In the genomic region with DNA sequence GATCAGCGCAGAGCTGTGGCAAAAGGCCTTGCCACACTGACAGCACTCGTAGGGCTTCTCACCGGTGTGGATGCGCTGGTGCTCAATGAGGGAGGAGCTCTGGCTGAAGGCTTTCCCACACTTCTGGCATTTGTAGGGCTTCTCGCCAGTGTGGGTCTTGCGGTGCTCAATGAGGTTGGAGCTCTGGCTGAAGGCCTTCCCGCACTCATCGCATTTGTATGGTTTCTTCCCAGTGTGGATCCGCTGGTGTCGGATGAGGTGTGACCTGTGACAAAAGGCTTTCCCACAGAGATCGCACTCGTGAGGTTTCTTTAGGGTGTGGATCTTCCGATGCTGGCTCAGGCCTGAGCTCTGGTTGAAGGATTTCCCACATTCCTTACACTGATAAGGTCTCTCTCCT, we compare ENCODE assay signal across 2 cellular contexts.
A peak's percentile ranks its signal among the peaks of the same experiment; 100 is the strongest.
TF ChIP-seq lines count a peak whose summit lies in the region.

No MANE protein-coding gene starts in this region.

TF ChIP-seq in K562, 482 proteins besides CTCF, POLR2A, EP300 and RAD21:
- TF ChIP-seq ZNF75A (CRISPR knock-in tag; IDR thresholded peaks at IDR 0.05), result 0 out of 2 replicates have a peak, but pooled peaks have one; percentile 31
- TF ChIP-seq BRCA1 (IDR thresholded peaks at IDR 0.05), result no peak
- TF ChIP-seq BRCA1 (CRISPR knock-in tag; IDR thresholded peaks at IDR 0.05), result no peak

TF ChIP-seq in WTC11, 78 proteins besides CTCF, POLR2A, EP300 and RAD21:
- TF ChIP-seq MYBL2 (CRISPR knock-in tag; IDR thresholded peaks at IDR 0.05) (no peak), TEAD1 (CRISPR knock-in tag; IDR thresholded peaks at IDR 0.05) (no peak), MXD4 (CRISPR knock-in tag; IDR thresholded peaks at IDR 0.05; ENCODE audit: borderline replicate concordance) (no peak)
